ENCODE assay signal across 18 cellular contexts in genomic region chr10:6130851-6131470, GRCh38.
"Had no signal": no experiment of that assay in that cellular context is flagged by ENCODE, and none has a peak within 500 bp of the region (broad histone marks: within the 10 kb centered on the region; RNA-seq: fewer than 3 reads in every experiment).

No MANE protein-coding gene starts in this region.

- H3K4me3 Mint-ChIP-seq: activated naive CD4-positive, alpha-beta T cell treated with anti-CD3 and anti-CD28 coated beads, Interleukin-2, amount 10 ng/mL, durations not matched to agents 7 days and 5 days; brain; stimulated activated memory B cell treated with anti-CD40 and anti-IgM and Interleukin-4, amounts not matched to agents 10 μg/mL and 1 μg/mL and 100 μg/mL, for 72 hours had no signal

- H3K9me3 ChIP-seq: colonic mucosa, left ventricle myocardium inferior, mucosa of descending colon, ovary, tibial artery had no signal

- DNase-seq: amygdala; central memory CD4-positive, alpha-beta T cell; colonic mucosa; foreskin keratinocyte; glutamatergic neuron; hypothalamus; left ventricle myocardium inferior; mucosa of descending colon; stimulated activated CD4-positive, alpha-beta T cell treated with anti-CD3 and anti-CD28 coated beads, Interleukin-12 subunit alpha, Interleukin-12 subunit beta, amount 100 ng/mL, for 4 hours had no signal

- H3K4me3 ChIP-seq: colonic mucosa, left ventricle myocardium inferior, mucosa of descending colon, ovary, tibial artery had no signal

- H3K36me3 Mint-ChIP-seq: activated naive CD4-positive, alpha-beta T cell treated with anti-CD3 and anti-CD28 coated beads, Interleukin-2, amount 10 ng/mL, durations not matched to agents 7 days and 5 days; brain; naive thymus-derived CD4-positive, alpha-beta T cell; stimulated activated memory B cell treated with anti-CD40 and anti-IgM and Interleukin-4, amounts not matched to agents 10 μg/mL and 1 μg/mL and 100 μg/mL, for 72 hours had no signal

- H3K27ac ChIP-seq: colonic mucosa, foreskin keratinocyte, left ventricle myocardium inferior, ovary, tibial artery had no signal

- H3K27ac Mint-ChIP-seq: stimulated activated memory B cell treated with anti-CD40 and anti-IgM and Interleukin-4, amounts not matched to agents 10 μg/mL and 1 μg/mL and 100 μg/mL, for 72 hours had no signal

- H3K4me1 ChIP-seq: colonic mucosa, tibial artery had no signal

- H3K9me3 Mint-ChIP-seq: activated naive CD4-positive, alpha-beta T cell treated with anti-CD3 and anti-CD28 coated beads, Interleukin-2, amount 10 ng/mL, durations not matched to agents 7 days and 5 days; naive thymus-derived CD4-positive, alpha-beta T cell; stimulated activated memory B cell treated with anti-CD40 and anti-IgM and Interleukin-4, amounts not matched to agents 10 μg/mL and 1 μg/mL and 100 μg/mL, for 72 hours; T-helper 1 cell treated with Interleukin-12 subunit alpha and Interleukin-12 subunit beta and Interleukin-4 antibody, amounts not matched to agents 30 μg/mL and 1 μg/mL, for 36 hours had no signal

- H3K27me3 ChIP-seq: colonic mucosa, foreskin keratinocyte, ovary had no signal

- H3K36me3 ChIP-seq: colonic mucosa, left ventricle myocardium inferior, ovary, tibial artery had no signal

- ATAC-seq: esophagus mucosa; foreskin keratinocyte; sciatic nerve; stimulated activated memory B cell treated with anti-CD40 and anti-IgM and Interleukin-4, amounts not matched to agents 10 μg/mL and 1 μg/mL and 100 μg/mL, for 72 hours had no signal
